ENCODE assay signal across 20 cellular contexts in the genomic region with DNA sequence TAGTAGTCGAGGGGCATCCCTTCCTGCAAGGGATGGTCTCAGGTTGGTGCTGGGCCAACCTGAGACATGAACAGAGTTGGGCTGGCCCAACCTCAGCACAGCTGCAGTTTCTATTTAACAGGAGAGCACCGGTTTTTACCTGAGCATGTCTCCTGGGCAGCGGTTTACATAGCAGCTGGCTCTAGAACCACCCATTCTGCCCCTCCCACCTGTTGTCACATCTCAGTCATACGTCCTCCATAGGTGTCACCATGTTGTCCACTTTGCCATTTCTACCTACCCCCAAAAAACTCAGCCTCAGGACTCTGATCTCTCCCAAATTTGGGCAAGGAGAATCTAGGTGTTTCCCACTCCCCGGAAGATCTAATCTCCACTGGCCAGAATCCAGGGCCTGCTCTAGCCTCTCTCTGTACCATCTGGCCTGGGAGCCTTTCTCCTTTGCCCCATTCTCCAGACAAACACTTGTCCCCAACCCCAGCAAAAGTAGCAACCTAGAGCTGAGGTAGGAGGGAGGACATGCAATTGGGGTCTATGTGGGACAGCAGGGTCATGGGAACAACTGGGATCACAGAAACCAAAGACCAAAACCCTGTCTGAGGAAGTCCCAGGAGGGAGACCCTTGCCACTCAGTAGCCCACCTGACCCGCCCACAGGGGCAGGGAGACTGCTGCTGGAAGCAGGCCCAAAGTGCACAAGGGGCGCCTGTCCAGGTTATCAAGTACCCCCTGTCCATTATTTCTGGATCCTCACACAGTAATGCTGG. TPM values are rescaled to one million over a fixed set of nuclear protein-coding genes. Genes with fewer than 3 reads are reported as not detected.
A peak's percentile ranks its signal among the peaks of the same experiment; 100 is the strongest.
DNase-seq lines count a peak whose midpoint lies in the region; ATAC-seq, FAIRE-seq and TF ChIP-seq lines count a peak whose summit lies in the region.
"Had no signal": no experiment of that assay in that cellular context is flagged by ENCODE, and none has a peak within 500 bp of the region (broad histone marks: within the 10 kb centered on the region; RNA-seq: fewer than 3 reads in every experiment).

No MANE protein-coding gene starts in this region.

- no peak overlapping the region for H3K14ac ChIP-seq in H1 (ENCODE audit: insufficient read length)

- no peak for TF ChIP-seq EP300 in H1 (IDR thresholded peaks at IDR 0.05; ENCODE audit: borderline replicate concordance in 1 of 2, low read depth in 2 of 2, low read length in 2 of 2)

- H3K79me2 ChIP-seq in mammary epithelial cell (ENCODE audit: insufficient read depth, low read length): no peaks in the 10 kb centered on the region
- no peaks in the 10 kb centered on the region for H3K79me2 ChIP-seq in GM23338 (replicated peaks; ENCODE audit: insufficient read depth)
- H3K79me2 ChIP-seq in H1 (ENCODE audit: control insufficient read depth in 1 of 2, insufficient read depth in 2 of 2, low read length in 2 of 2): no peaks in the 10 kb centered on the region
- H3K79me2 ChIP-seq in Karpas-422 (ENCODE audit: low read length): no peaks in the 10 kb centered on the region

- H4K20me1 ChIP-seq in mammary epithelial cell (ENCODE audit: insufficient read depth, low read length): no peaks in the 10 kb centered on the region
- H4K20me1 ChIP-seq in GM23338 (replicated peaks; ENCODE audit: insufficient read depth): peaks cover 7% of the 10 kb centered on the region; the same call in 1 of the 2 replicates
- peaks cover 2 to 4% of the 10 kb centered on the region in 2 experiments for H4K20me1 ChIP-seq in H1 (replicated peaks in 1 of 2; ENCODE audit: control insufficient read depth in 1 of 2, insufficient read depth in 2 of 2, low read length in 2 of 2)
- H4K20me1 ChIP-seq in Karpas-422 (ENCODE audit: insufficient read depth, low read depth, low read length): no peaks in the 10 kb centered on the region

- no peak for TF ChIP-seq RAD21 in H1 (IDR thresholded peaks at IDR 0.05 in 1 of 2, conservative IDR thresholded peaks at IDR 0.05 in 1 of 2; ENCODE audit: low read depth in 2 of 2, low read length in 2 of 2)

- H4K91ac ChIP-seq in H1 (replicated peaks; ENCODE audit: insufficient read length, low read length): no peak overlapping the region

- peaks cover 56% of the 10 kb centered on the region for H3F3A ChIP-seq in GM23338 (replicated peaks; ENCODE audit: low read depth)

- TF ChIP-seq POLR2A in H1 (IDR thresholded peaks at IDR 0.05; ENCODE audit: control extremely low read depth in 1 of 2, low read depth in 2 of 2, low read length in 2 of 2) (peak in 1 of 2 experiments; percentile 49; a peak in 1 of 3 replicates), body of pancreas (IDR thresholded peaks at IDR 0.05) (no peak)

- ATAC-seq in GM23338 (no peak), GM19395 (IDR thresholded peaks at IDR 0.05; ENCODE audit: unreplicated experiment) (no peak), body of pancreas (no peak)
- ATAC-seq: A549 had no signal

- dilution Hi-C loops in mammary epithelial cell (cut with HindIII; ENCODE audit: low sequenced_read_pairs): no loop called here

- H2AK5ac ChIP-seq in H1 (ENCODE audit: low read depth, low read length): no peak overlapping the region

- H3K23ac ChIP-seq in H1 (ENCODE audit: insufficient read length): no peak overlapping the region

- FAIRE-seq in H1 (lab: Jason Lieb, UNC): no peak
- FAIRE-seq: A549, GM12892, GM18507 had no signal

- H3K23me2 ChIP-seq in H1 (ENCODE audit: low read depth, low read length): peaks cover 4% of the 10 kb centered on the region; the same call in 1 of the 2 replicates

- DNase-seq in MCF 10A (ENCODE audit: unreplicated experiment) (no peak), mammary epithelial cell (no peak), GM23338 (ENCODE audit: low spot score) (no peak), H1 (ENCODE audit: low read depth in 1 of 2, low spot score in 2 of 2) (no peak), type B pancreatic cell (ENCODE audit: extremely low spot score, unreplicated experiment) (no peak), body of pancreas (no peak), Karpas-422 (no peak)
- DNase-seq: CD4-positive, alpha-beta T cell; DMS79; NCI-H1105; NCI-H2081; NCI-H2171 treated with DMSO at 0.1 percent for 48 hours; NCI-H446 treated with DMSO at 0.1 percent for 48 hours; NCI-H69; OCI-M1 had no signal

- no peak overlapping the region for H3K4ac ChIP-seq in H1 (replicated peaks; ENCODE audit: insufficient read length, low read depth, low read length)

- H4K5ac ChIP-seq in H1 (ENCODE audit: insufficient read length, low read depth, low read length): no peak overlapping the region

- H3K9me3 ChIP-seq in mammary epithelial cell (replicated peaks; ENCODE audit: insufficient read depth, low read length): no peaks in the 10 kb centered on the region
- no peaks in the 10 kb centered on the region for H3K9me3 ChIP-seq in H1 (ENCODE audit: insufficient read depth in 2 of 2, low read depth in 1 of 2, low read length in 1 of 2)
- H3K9me3 ChIP-seq in body of pancreas: no peaks in the 10 kb centered on the region
- no peaks in the 10 kb centered on the region for H3K9me3 ChIP-seq in Karpas-422 (ENCODE audit: low read length)
- H3K9me3 ChIP-seq: A549, HAP-1 had no signal

- H3K27ac Mint-ChIP-seq in MCF 10A (ENCODE audit: low read depth, unreplicated experiment) (peak overlapping the region; percentile 19), GM23338 (peak overlapping the region; percentile 4), type B pancreatic cell (peak overlapping the region; percentile 70)
- H3K27ac Mint-ChIP-seq: CD4-positive, alpha-beta T cell had no signal

- H2BK15ac ChIP-seq in H1 (ENCODE audit: low read length): no peak overlapping the region

- H3K4me3 ChIP-seq in mammary epithelial cell (replicated peaks in 1 of 3; ENCODE audit: insufficient read depth in 1 of 3, low read depth in 2 of 3, low read length in 3 of 3) (no peak overlapping the region), GM23338 (no peak overlapping the region), H1 (ENCODE audit: extremely low read depth in 1 of 4, insufficient read depth in 2 of 4, low read depth in 3 of 4, low read length in 4 of 4) (no peak overlapping the region), body of pancreas (no peak overlapping the region), Karpas-422 (ENCODE audit: low read length) (no peak overlapping the region)
- H3K4me3 ChIP-seq: A549, HAP-1 had no signal

- no peak overlapping the region for H3K4me2 ChIP-seq in mammary epithelial cell (ENCODE audit: insufficient read depth, low read depth, low read length)
- 0 out of 2 replicates have a peak overlapping the region, but pooled peaks have one; percentile 20 for H3K4me2 ChIP-seq in GM23338
- H3K4me2 ChIP-seq in H1 (ENCODE audit: insufficient read depth in 1 of 2, low read depth in 2 of 2, low read length in 2 of 2): no peak overlapping the region
- no peak overlapping the region for H3K4me2 ChIP-seq in Karpas-422 (ENCODE audit: low read depth, low read length, poor library complexity, severe bottlenecking)
- H3K4me2 ChIP-seq: A549 had no signal

- H3K27me3 Mint-ChIP-seq in MCF 10A (ENCODE audit: insufficient read depth, unreplicated experiment) (no peaks in the 10 kb centered on the region), GM23338 (ENCODE audit: insufficient read depth, low read depth, poor library complexity) (peaks cover 23% of the 10 kb centered on the region), type B pancreatic cell (no peaks in the 10 kb centered on the region)
- H3K27me3 Mint-ChIP-seq: CD4-positive, alpha-beta T cell had no signal

- no peak overlapping the region for H4K8ac ChIP-seq in H1 (ENCODE audit: extremely low read depth, insufficient read depth, low read length)

- CTCF ChIA-PET in MCF 10A (lab: Yijun Ruan, JAX) (interaction anchor here (0.9 to 1.5 kb wide), 2 partner anchors 9 to 49 kb away, joined by 3 to 5 read pairs; no protein-coding TSS in a partner anchor), mammary epithelial cell (lab: Charles Lee; ENCODE audit: low non-redundant PET) (no interaction called here), H1 (lab: Charles Lee; ENCODE audit: partially characterized antibody) (interaction anchor here (0.6 to 4.5 kb wide), 10 partner anchors 12 to 234 kb away, joined by 3 to 21 read pairs (median 6); no protein-coding TSS in a partner anchor)

- no peak overlapping the region for H2BK20ac ChIP-seq in H1 (ENCODE audit: low read length)

- peaks cover 7% of the 10 kb centered on the region for H3K4me1 Mint-ChIP-seq in MCF 10A (ENCODE audit: insufficient read depth, unreplicated experiment)
- peaks cover 67% of the 10 kb centered on the region for H3K4me1 Mint-ChIP-seq in GM23338
- H3K4me1 Mint-ChIP-seq in type B pancreatic cell (ENCODE audit: unreplicated experiment): peaks cover 33% of the 10 kb centered on the region

- peak overlapping the region; percentile 60; the same call in 1 of the 2 replicates for H2BK5ac ChIP-seq in H1 (ENCODE audit: low read depth, low read length)

- no peak overlapping the region for H2BK12ac ChIP-seq in H1 (ENCODE audit: low read depth, low read length)

- H3K4me1 ChIP-seq in mammary epithelial cell (ENCODE audit: insufficient read depth, low read length): peaks cover 27% of the 10 kb centered on the region
- H3K4me1 ChIP-seq in GM23338 (ENCODE audit: insufficient read depth): peaks cover 55% of the 10 kb centered on the region
- H3K4me1 ChIP-seq in H1 (replicated peaks in 1 of 4; ENCODE audit: control insufficient read depth in 3 of 4, insufficient read depth in 4 of 4, low read length in 3 of 4): peaks cover 18 to 46% (median 22%) of the 10 kb centered on the region in 4 experiments
- H3K4me1 ChIP-seq in body of pancreas: peaks cover 38% of the 10 kb centered on the region
- no peaks in the 10 kb centered on the region for H3K4me1 ChIP-seq in Karpas-422 (ENCODE audit: low read length)

- intact Hi-C loops in MCF 10A (cut with micrococcal nuclease): no loop called here
- intact Hi-C loops in mammary epithelial cell (cut with micrococcal nuclease): no loop called here
- intact Hi-C loops in body of pancreas (cut with DNase I): no loop called here

- in situ Hi-C loops in mammary epithelial cell (cut with MboI; ENCODE audit: low sequenced_read_pairs in 2 of 2): no loop called here

- peaks cover 2% of the 10 kb centered on the region; the same call in 1 of the 2 replicates for H3K79me1 ChIP-seq in H1 (ENCODE audit: low read depth, low read length)

- WGBS in mammary epithelial cell (ENCODE audit: low coverage, missing lambda C conversion rate): 46% methylated on average over 6 of the region's 7 CpGs
- 88% methylated on average over 7 of the region's 7 CpGs; no CpG with 5 or more reads in 1 of the 2 experiments for WGBS in H1 (ENCODE audit: extremely low coverage in 1 of 2, insufficient coverage in 1 of 2, insufficient read length in 1 of 2, insufficient replicate concordance in 2 of 2, low coverage in 1 of 2, low lambda C conversion rate in 2 of 2, missing lambda C conversion rate in 1 of 2), 2 experiments
- WGBS in body of pancreas, 2 donors: 78 to 86% methylated on average over 7 of the region's 7 CpGs

- no peak overlapping the region for H3K9ac ChIP-seq in mammary epithelial cell (ENCODE audit: insufficient read depth, low read length)
- no peak overlapping the region for H3K9ac ChIP-seq in H1 (replicated peaks in 1 of 4; ENCODE audit: extremely low read depth in 1 of 4, low read depth in 3 of 4, low read length in 3 of 4)
- no peak overlapping the region for H3K9ac ChIP-seq in Karpas-422 (ENCODE audit: low read length)

- no peak overlapping the region for H3K56ac ChIP-seq in H1 (replicated peaks; ENCODE audit: insufficient read length, low read depth, low read length)

- no peak overlapping the region for H2BK120ac ChIP-seq in H1 (replicated peaks; ENCODE audit: low read depth, low read length)

- H3K27me3 ChIP-seq in mammary epithelial cell (ENCODE audit: insufficient read depth, low read length) (no peaks in the 10 kb centered on the region), GM23338 (ENCODE audit: insufficient read depth) (no peaks in the 10 kb centered on the region), H1 (replicated peaks in 1 of 4; ENCODE audit: control insufficient read depth in 3 of 4, extremely low read depth in 1 of 4, insufficient read depth in 3 of 4, low read length in 3 of 4) (no peaks in the 10 kb centered on the region), body of pancreas (no peaks in the 10 kb centered on the region), Karpas-422 (ENCODE audit: low read length) (no peaks in the 10 kb centered on the region)

- peaks cover 14% of the 10 kb centered on the region for H3K36me3 ChIP-seq in mammary epithelial cell (ENCODE audit: insufficient read depth, low read length)
- H3K36me3 ChIP-seq in GM23338 (ENCODE audit: insufficient read depth): peaks cover 36% of the 10 kb centered on the region
- peaks cover 8 to 34% (median 24%) of the 10 kb centered on the region in 4 experiments; a peak in 7 of 8 replicates for H3K36me3 ChIP-seq in H1 (ENCODE audit: control insufficient read depth in 2 of 4, insufficient read depth in 4 of 4, low read length in 3 of 4)
- H3K36me3 ChIP-seq in body of pancreas (replicated peaks in 1 of 2; ENCODE audit: insufficient read depth in 1 of 2, low read depth in 2 of 2): peaks cover 0 to 28% of the 10 kb centered on the region in 2 donors
- peaks cover 10% of the 10 kb centered on the region; the same call in 1 of the 2 replicates for H3K36me3 ChIP-seq in Karpas-422 (ENCODE audit: insufficient read depth, low read length)

- H2AFZ ChIP-seq in mammary epithelial cell (ENCODE audit: low read depth, low read length) (no peak overlapping the region), GM23338 (no peak overlapping the region), H1 (ENCODE audit: low read length) (no peak overlapping the region), Karpas-422 (ENCODE audit: low read length) (no peak overlapping the region)

- H3K9me2 ChIP-seq in GM23338 (ENCODE audit: insufficient read depth) (no peaks in the 10 kb centered on the region), Karpas-422 (replicated peaks; ENCODE audit: insufficient read depth, low read length) (no peaks in the 10 kb centered on the region)

- BruUV-seq in MCF 10A (replicated peaks; lab: Mats Ljungman, UMichigan) (no TSS peak), mammary epithelial cell (replicated peaks; lab: Mats Ljungman, UMichigan) (no TSS peak)

- H3K27ac ChIP-seq in mammary epithelial cell (ENCODE audit: insufficient read depth, low read depth, low read length) (no peak overlapping the region), GM23338 (ENCODE audit: low read depth) (0 out of 2 replicates have a peak overlapping the region, but pooled peaks have one; percentile 64), H1 (ENCODE audit: low read depth, low read length) (no peak overlapping the region), body of pancreas (peak overlapping the region in 1 of 4 donors; percentile 78), Karpas-422 (ENCODE audit: low read length) (no peak overlapping the region)
- H3K27ac ChIP-seq: A549 had no signal

- peaks cover 61% of the 10 kb centered on the region for H3K36me3 Mint-ChIP-seq in MCF 10A (ENCODE audit: insufficient read depth, unreplicated experiment)
- H3K36me3 Mint-ChIP-seq in GM23338 (ENCODE audit: low read depth): peaks cover 67% of the 10 kb centered on the region
- peaks cover 17% of the 10 kb centered on the region for H3K36me3 Mint-ChIP-seq in type B pancreatic cell

- H3K18ac ChIP-seq in H1 (ENCODE audit: extremely low read depth, low read length): no peak overlapping the region

- TF ChIP-seq CTCF in MCF 10A (IDR thresholded peaks at IDR 0.05; ENCODE audit: unreplicated experiment): no peak
- no peak for TF ChIP-seq CTCF in mammary epithelial cell (conservative IDR thresholded peaks at IDR 0.05 in 1 of 2, IDR thresholded peaks at IDR 0.05 in 1 of 2; ENCODE audit: extremely low read depth in 1 of 2, insufficient read depth in 1 of 2, low read depth in 1 of 2, low read length in 2 of 2)
- no peak for TF ChIP-seq CTCF in GM23338 (conservative IDR thresholded peaks at IDR 0.05; ENCODE audit: low read depth in 2 of 2)
- no peak for TF ChIP-seq CTCF in H1 (IDR thresholded peaks at IDR 0.05; ENCODE audit: control extremely low read depth in 1 of 3, insufficient read depth in 1 of 3, low read depth in 1 of 3, low read length in 3 of 3)
- no peak for TF ChIP-seq CTCF in type B pancreatic cell (conservative IDR thresholded peaks at IDR 0.05)
- no peak for TF ChIP-seq CTCF in body of pancreas (IDR thresholded peaks at IDR 0.05)

- H3K4me3 Mint-ChIP-seq in MCF 10A (ENCODE audit: unreplicated experiment): no peak overlapping the region
- no peak overlapping the region for H3K4me3 Mint-ChIP-seq in GM23338
- H3K4me3 Mint-ChIP-seq in type B pancreatic cell: no peak overlapping the region
- H3K4me3 Mint-ChIP-seq: CD4-positive, alpha-beta T cell had no signal

- POLR2A ChIA-PET in MCF 10A (lab: Yijun Ruan, JAX): interaction anchor here (0.7 to 1.1 kb wide), 3 partner anchors 9 to 139 kb away, joined by 4 to 5 read pairs (median 5); no protein-coding TSS in a partner anchor
- POLR2A ChIA-PET in H1 (lab: Charles Lee; ENCODE audit: partially characterized antibody): interaction anchor here (0.7 to 12.6 kb wide), 23 partner anchors 9 to 230 kb away, joined by 3 to 345 read pairs (median 4); a partner anchor contains a TSS

- H3K9me3 Mint-ChIP-seq in MCF 10A (ENCODE audit: unreplicated experiment) (no peaks in the 10 kb centered on the region), GM23338 (no peaks in the 10 kb centered on the region), type B pancreatic cell (no peaks in the 10 kb centered on the region)
- H3K9me3 Mint-ChIP-seq: CD4-positive, alpha-beta T cell had no signal

RNA-seq across cellular contexts. Expression of a gene that starts 19.1 kb away (rescaled TPM):
- total RNA-seq in MCF 10A (2022): 23.5 and 31.6 TPM in 2 replicates
- total RNA-seq in mammary epithelial cell: 10 to 100 TPM; 10.2 to 46.0 TPM
- 34.1 TPM for polyA plus RNA-seq in mammary epithelial cell
- 21.1 TPM for polyA minus RNA-seq in mammary epithelial cell
- total RNA-seq in GM23338 (2014; rRNA removed; shearing (Covaris generic)): 126 and 149 TPM in 2 replicates
- 93.1 and 97.2 TPM in 2 replicates for polyA plus RNA-seq in GM23338 (2016; fragmentation: Nextera tagmentation; extraction: Ambion mirVana)
- 137 and 143 TPM in 2 replicates for total RNA-seq in H1 (2021; fragmentation: NEBNext Ultra II Directional; extraction: Animal tissue kit (Norgen Biotek cat#: 25700))
- polyA plus RNA-seq in H1 (2011; rRNA removed): 75.2 and 95.8 TPM in 2 replicates
- 68.9 TPM for polyA plus RNA-seq in H1 (2011; cell fraction: cytosol; rRNA removed)
- 115 TPM for polyA plus RNA-seq in H1 (2011; cell fraction: nucleus; rRNA removed)
- polyA plus RNA-seq in H1 (2012, experiment 1 of 2): 94.3 to 115 TPM (median 103 TPM) in 4 replicates
- polyA plus RNA-seq in H1 (2012, experiment 2 of 2): 146 TPM
- polyA plus RNA-seq in H1 (2013, experiment 1 of 2): 118 TPM
- polyA plus RNA-seq in H1 (2013, experiment 2 of 2): 117 TPM
- polyA minus RNA-seq in H1 (2011; rRNA and poly(A)+ RNA removed): 41.1 and 46.8 TPM in 2 replicates
- 52.2 TPM for polyA minus RNA-seq in H1 (2011; cell fraction: cytosol; rRNA and poly(A)+ RNA removed)
- polyA minus RNA-seq in H1 (2011; cell fraction: nucleus; rRNA and poly(A)+ RNA removed): 25.6 TPM
- total RNA-seq in type B pancreatic cell (ENCODE audit: low replicate concordance): 18.3 and 28.2 TPM in 2 replicates
- total RNA-seq in body of pancreas: 10 to 100 TPM in 1 of 2 donors, 1 to 10 TPM in 1; 6.2 to 28.7 TPM
- 55.5 and 69.1 TPM in 2 replicates for total RNA-seq in Karpas-422 (2014; rRNA removed; shearing (Covaris generic); ENCODE audit: low replicate concordance)
- total RNA-seq: CD4-positive, alpha-beta T cell had no signal

RNA-seq across cellular contexts. Expression of a gene that starts 43.3 kb away (rescaled TPM):
- total RNA-seq in MCF 10A (2022) (56.9 and 62.1 TPM in 2 replicates), mammary epithelial cell (10 to 100 TPM; 41.3 to 58.8 TPM), type B pancreatic cell (ENCODE audit: low replicate concordance) (50.1 and 56.8 TPM in 2 replicates), body of pancreas (10 to 100 TPM; 12.2 to 19.4 TPM)
- polyA plus RNA-seq in mammary epithelial cell (28.5 TPM), GM23338 (2016; fragmentation: Nextera tagmentation; extraction: Ambion mirVana) (81.1 and 89.2 TPM in 2 replicates), H1 (2011; rRNA removed) (24.8 and 30.5 TPM in 2 replicates)
- polyA minus RNA-seq in mammary epithelial cell: 87.8 TPM
- 27.3 and 35.3 TPM in 2 replicates for total RNA-seq in GM23338 (2014; rRNA removed; shearing (Covaris generic))
- total RNA-seq in H1 (2021; fragmentation: NEBNext Ultra II Directional; extraction: Animal tissue kit (Norgen Biotek cat#: 25700)): 57.0 and 59.4 TPM in 2 replicates
- 28.4 TPM for polyA plus RNA-seq in H1 (2011; cell fraction: cytosol; rRNA removed)
- 40.8 TPM for polyA plus RNA-seq in H1 (2011; cell fraction: nucleus; rRNA removed)
- 36.9 to 50.2 TPM (median 37.4 TPM) in 4 replicates for polyA plus RNA-seq in H1 (2012, experiment 1 of 2)
- polyA plus RNA-seq in H1 (2012, experiment 2 of 2): 5.1 TPM
- 32.9 TPM for polyA plus RNA-seq in H1 (2013, experiment 1 of 2)
- polyA plus RNA-seq in H1 (2013, experiment 2 of 2): 33.1 TPM
- 63.5 and 72.5 TPM in 2 replicates for polyA minus RNA-seq in H1 (2011; rRNA and poly(A)+ RNA removed)
- polyA minus RNA-seq in H1 (2011; cell fraction: cytosol; rRNA and poly(A)+ RNA removed): 29.9 TPM
- polyA minus RNA-seq in H1 (2011; cell fraction: nucleus; rRNA and poly(A)+ RNA removed): 31.9 TPM
- total RNA-seq in Karpas-422 (2014; rRNA removed; shearing (Covaris generic); ENCODE audit: low replicate concordance): 23.7 and 34.9 TPM in 2 replicates

Comparison
In these comparisons a context has a peak if more than half of its experiments do, and no peak if none do; other contexts are left out.
1. H3K27ac Mint-ChIP-seq: peak in every context shown above with its lines; median percentile 70 in type B pancreatic cell; 19 in MCF 10A; 4 in GM23338.